In genomic region chr2:157414050-157414449, GRCh38 we compare ENCODE assay signal across 9 cellular contexts.
DNase-seq lines count a peak whose midpoint lies in the region; ATAC-seq and TF ChIP-seq lines count a peak whose summit lies in the region.
"Had no signal": no experiment of that assay in that cellular context is flagged by ENCODE, and none has a peak within 500 bp of the region (broad histone marks: within the 10 kb centered on the region; RNA-seq: fewer than 3 reads in every experiment).

No MANE protein-coding gene starts in this region.

- no peak overlapping the region for H3K9ac ChIP-seq in mucosa of rectum (ENCODE audit: low read depth in 1 of 2, low read length in 2 of 2)
- H3K9ac ChIP-seq in MM.1S (ENCODE audit: low read length): no peak overlapping the region

- no peak overlapping the region for H3K4me2 ChIP-seq in MM.1S (ENCODE audit: low read depth, low read length)

- no peak overlapping the region for H2AFZ ChIP-seq in MM.1S (ENCODE audit: low read length)

- H3K4me1 ChIP-seq in mucosa of rectum (ENCODE audit: control insufficient read depth in 2 of 2, insufficient read depth in 2 of 2, low read length in 2 of 2) (peaks cover 2 to 3% of the 10 kb centered on the region in 2 donors), MM.1S (ENCODE audit: low read length) (no peaks in the 10 kb centered on the region; the same call in 1 of the 2 replicates)

- H3K9me3 ChIP-seq in mucosa of rectum (ENCODE audit: control insufficient read depth in 2 of 2, low read length in 2 of 2): no peaks in the 10 kb centered on the region
- H3K9me3 ChIP-seq in MM.1S (replicated peaks; ENCODE audit: insufficient read depth, low read length): no peaks in the 10 kb centered on the region

- no peaks in the 10 kb centered on the region for H3K36me3 ChIP-seq in mucosa of rectum (ENCODE audit: control insufficient read depth in 2 of 2, insufficient read depth in 2 of 2, low read length in 2 of 2)
- H3K36me3 ChIP-seq in MM.1S (replicated peaks; ENCODE audit: insufficient read depth, low read length): peaks cover 25% of the 10 kb centered on the region

- H3K4me3 ChIP-seq in mucosa of rectum (ENCODE audit: low read length in 2 of 2): no peak overlapping the region
- no peak overlapping the region for H3K4me3 ChIP-seq in MM.1S (ENCODE audit: low read length)

- peaks cover 30% of the 10 kb centered on the region for H3K79me2 ChIP-seq in MM.1S (ENCODE audit: low read length)

- H3K27me3 ChIP-seq in mucosa of rectum (ENCODE audit: control insufficient read depth in 2 of 2, insufficient read depth in 2 of 2, low read length in 2 of 2) (no peaks in the 10 kb centered on the region), MM.1S (replicated peaks; ENCODE audit: insufficient read depth, low read length) (no peaks in the 10 kb centered on the region)

- ATAC-seq in GM18867 (IDR thresholded peaks at IDR 0.05; ENCODE audit: unreplicated experiment) (peak; percentile 27), GM21529 (IDR thresholded peaks at IDR 0.05; ENCODE audit: unreplicated experiment) (peak; percentile 24), HG03439 (IDR thresholded peaks at IDR 0.05; ENCODE audit: unreplicated experiment) (peak; percentile 27)

- DNase-seq in NCI-H1436 treated with DMSO at 0.1 percent for 48 hours (lab: John Stamatoyannopoulos, UW) (no peak), NAMALWA (ENCODE audit: low spot score) (no peak), NCI-H2196 (lab: John Stamatoyannopoulos, UW; ENCODE audit: unreplicated experiment) (no peak), MM.1S (no peak)
- DNase-seq: head of caudate nucleus had no signal

- no peaks in the 10 kb centered on the region for H3K9me2 ChIP-seq in MM.1S (replicated peaks; ENCODE audit: insufficient read depth, low read length)

- TF ChIP-seq CTCF in MM.1S (IDR thresholded peaks at IDR 0.05; ENCODE audit: low read length): no peak

- H4K20me1 ChIP-seq in MM.1S (ENCODE audit: insufficient read depth, low read length): no peaks in the 10 kb centered on the region

- H3K27ac ChIP-seq in mucosa of rectum (ENCODE audit: low read depth in 2 of 2, low read length in 2 of 2) (peak overlapping the region; percentile 54 to 65), MM.1S (ENCODE audit: low read length) (no peak overlapping the region)

- peaks cover 22% of the 10 kb centered on the region; the same call in 1 of the 2 replicates for H3F3A ChIP-seq in MM.1S (ENCODE audit: insufficient read depth, low read length)
